In the genomic region with DNA sequence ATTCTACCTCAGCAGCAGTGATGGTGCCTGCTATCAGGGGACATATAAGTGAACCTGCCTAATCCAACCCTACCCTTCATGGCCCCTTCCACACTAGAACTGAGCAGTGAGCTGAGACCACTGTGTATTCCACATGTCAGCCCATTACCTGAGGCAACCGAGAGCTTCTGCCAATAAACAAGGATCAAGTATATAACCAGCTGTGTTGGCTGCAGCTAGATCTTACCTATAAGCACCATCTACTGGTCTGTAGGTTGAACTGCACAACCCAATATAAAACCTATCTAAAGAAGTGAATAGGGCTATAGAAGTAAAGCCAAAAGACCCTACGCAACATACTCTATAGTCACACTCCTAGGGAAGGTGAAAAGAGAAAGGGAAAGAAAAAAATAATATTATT, we compare ENCODE assay signal across 8 cellular contexts.
DNase-seq lines count a peak whose midpoint lies in the region; ATAC-seq, FAIRE-seq and TF ChIP-seq lines count a peak whose summit lies in the region.

No MANE protein-coding gene starts in this region.

- no TSS peak for BruUV-seq in MCF 10A (replicated peaks; lab: Mats Ljungman, UMichigan)

- CTCF ChIA-PET in A549 (lab: Yijun Ruan, JAX) (interaction anchor here (0.7 to 1.8 kb wide), 5 partner anchors 8 to 735 kb away, joined by 3 to 11 read pairs (median 3); no protein-coding TSS in a partner anchor), MCF 10A (lab: Yijun Ruan, JAX) (interaction anchor here (0.6 to 5.8 kb wide), 47 partner anchors 8 to 1161 kb away, joined by 3 to 43 read pairs (median 3); a partner anchor contains a TSS)

- no peaks in the 10 kb centered on the region for H3K36me3 ChIP-seq in lower lobe of right lung

- peaks cover 13% of the 10 kb centered on the region; the same call in 2 of the 3 replicates for H3K9me3 ChIP-seq in A549
- H3K9me3 ChIP-seq in lower lobe of right lung, result peaks cover 3% of the 10 kb centered on the region

- ATAC-seq in A549 (peak in 1 of 2 experiments; percentile 71; a peak in 4 of 6 replicates), HG02973 (IDR thresholded peaks at IDR 0.05; ENCODE audit: unreplicated experiment) (peak; percentile 83), lower lobe of right lung (peak; percentile 30 to 60)
- ATAC-seq in activated T-helper 17 cell treated with anti-CD3 and anti-CD28 coated beads, Interleukin-2, amount 50 U/mL, for 72 hours (replicated peaks), result no peak

- POLR2A ChIA-PET in A549 (lab: Yijun Ruan, JAX) (no interaction called here), MCF 10A (lab: Yijun Ruan, JAX) (interaction anchor here (0.6 to 2.1 kb wide), 4 partner anchors 11 to 693 kb away, joined by 3 to 11 read pairs (median 4); a partner anchor contains a TSS)

- H3K4me3 Mint-ChIP-seq in MCF 10A (ENCODE audit: unreplicated experiment), result no peak overlapping the region
- no peak overlapping the region for H3K4me3 Mint-ChIP-seq in activated T-helper 17 cell treated with anti-CD3 and anti-CD28 coated beads, Interleukin-2, amount 50 U/mL, for 72 hours

- H3K4me3 ChIP-seq in A549 (no peak overlapping the region), GM12875 (ENCODE audit: low read depth, low read length) (no peak overlapping the region), lower lobe of right lung (no peak overlapping the region)

- 29% methylated on average over 2 of the region's 2 CpGs for WGBS in A549 (ENCODE audit: missing lambda C conversion rate)

- peak; percentile 56 to 69 for TF ChIP-seq RAD21 in A549 (conservative IDR thresholded peaks at IDR 0.05 in 1 of 2, IDR thresholded peaks at IDR 0.05 in 1 of 2)

- TF ChIP-seq CTCF in A549 (IDR thresholded peaks at IDR 0.05), result peak; percentile 40
- peak; percentile 45 for TF ChIP-seq CTCF in GM12875 (IDR thresholded peaks at IDR 0.05; ENCODE audit: borderline replicate concordance, insufficient read depth, low read depth, low read length)
- TF ChIP-seq CTCF in MCF 10A (IDR thresholded peaks at IDR 0.05; ENCODE audit: unreplicated experiment), result peak; percentile 86
- TF ChIP-seq CTCF in lower lobe of right lung (IDR thresholded peaks at IDR 0.05), result peak; percentile 45

- H3K27ac ChIP-seq in A549, result no peak overlapping the region
- H3K27ac ChIP-seq in lower lobe of right lung, result no peak overlapping the region

- TF ChIP-seq EP300 in A549 (IDR thresholded peaks at IDR 0.05), result no peak

- H3K27ac Mint-ChIP-seq in MCF 10A (ENCODE audit: low read depth, unreplicated experiment), result no peak overlapping the region
- no peak overlapping the region for H3K27ac Mint-ChIP-seq in activated T-helper 17 cell treated with anti-CD3 and anti-CD28 coated beads, Interleukin-2, amount 50 U/mL, for 72 hours

- intact Hi-C loops in MCF 10A (cut with micrococcal nuclease), result loop anchor here (1.0 to 10.0 kb wide), 6 partner anchors 47 to 1296 kb away; a partner anchor contains a TSS
- intact Hi-C loops in lower lobe of right lung (cut with DNase I), result no loop called here

- no peak for TF ChIP-seq POLR2A in A549 (IDR thresholded peaks at IDR 0.05; ENCODE audit: low read length)
- TF ChIP-seq POLR2A in H54 (IDR thresholded peaks at IDR 0.05; ENCODE audit: low read depth, low read length), result no peak

- DNase-seq in A549 (ENCODE audit: low read depth in 1 of 2, low spot score in 1 of 2), result peak; percentile 17 to 40
- DNase-seq in NCI-H526 treated with DMSO at 0.1 percent for 48 hours (lab: John Stamatoyannopoulos, UW), result peak; percentile 8
- peak; percentile 67 for DNase-seq in MCF 10A (ENCODE audit: unreplicated experiment)
- no peak for DNase-seq in lower lobe of right lung
- no peak for DNase-seq in H54 (ENCODE audit: insufficient read length, low spot score)

- H3K27me3 ChIP-seq in lower lobe of right lung (ENCODE audit: low read depth), result no peaks in the 10 kb centered on the region

- peaks cover 16% of the 10 kb centered on the region for H3K4me1 Mint-ChIP-seq in MCF 10A (ENCODE audit: insufficient read depth, unreplicated experiment)
- no peaks in the 10 kb centered on the region for H3K4me1 Mint-ChIP-seq in activated T-helper 17 cell treated with anti-CD3 and anti-CD28 coated beads, Interleukin-2, amount 50 U/mL, for 72 hours

- no peaks in the 10 kb centered on the region for H3K27me3 Mint-ChIP-seq in MCF 10A (ENCODE audit: insufficient read depth, unreplicated experiment)
- H3K27me3 Mint-ChIP-seq in activated T-helper 17 cell treated with anti-CD3 and anti-CD28 coated beads, Interleukin-2, amount 50 U/mL, for 72 hours, result peaks cover 9% of the 10 kb centered on the region

- no peak overlapping the region for H3K4me2 ChIP-seq in A549

- H3K9me3 Mint-ChIP-seq in MCF 10A (ENCODE audit: unreplicated experiment), result peaks cover 30% of the 10 kb centered on the region
- H3K9me3 Mint-ChIP-seq in activated T-helper 17 cell treated with anti-CD3 and anti-CD28 coated beads, Interleukin-2, amount 50 U/mL, for 72 hours, result peaks cover 19% of the 10 kb centered on the region

- no peak for FAIRE-seq in A549 (lab: Jason Lieb, UNC)
- no peak for FAIRE-seq in H54 (lab: Jason Lieb, UNC)

- H3K36me3 Mint-ChIP-seq in MCF 10A (ENCODE audit: insufficient read depth, unreplicated experiment), result no peaks in the 10 kb centered on the region
- H3K36me3 Mint-ChIP-seq in activated T-helper 17 cell treated with anti-CD3 and anti-CD28 coated beads, Interleukin-2, amount 50 U/mL, for 72 hours (ENCODE audit: low read depth), result no peaks in the 10 kb centered on the region

- H3K4me1 ChIP-seq in A549 (no peaks in the 10 kb centered on the region), lower lobe of right lung (no peaks in the 10 kb centered on the region)

TF ChIP-seq in A549, 52 proteins besides CTCF, POLR2A, EP300 and RAD21:
- no peak for TF ChIP-seq NPAS2 (CRISPR knock-in tag; IDR thresholded peaks at IDR 0.05; ENCODE audit: borderline replicate concordance)
- no peak for TF ChIP-seq HOXB13 (CRISPR knock-in tag; IDR thresholded peaks at IDR 0.05; ENCODE audit: low read depth)
- peak; percentile 33; the same call in 2 of the 3 replicates for TF ChIP-seq SMC3 (IDR thresholded peaks at IDR 0.05)
- no peak for TF ChIP-seq ESRRA (IDR thresholded peaks at IDR 0.05; ENCODE audit: borderline replicate concordance, low read length)

Comparison
In these comparisons a context has a peak if more than half of its experiments do, and no peak if none do; other contexts are left out.
1. DNase-seq: peak in A549 (2 of 2), NCI-H526 treated with DMSO at 0.1 percent for 48 hours (single experiment) and MCF 10A (single experiment); none in lower lobe of right lung (single experiment) and H54 (single experiment).
2. Peak in every context shown above with its lines, with median percentiles within 50 percentile points of each other: CTCF ChIP-seq.